Comparison of ENCODE assay signal across 17 cellular contexts in genomic region chr1:213286235-213286634, GRCh38.
A peak's percentile ranks its signal among the peaks of the same experiment; 100 is the strongest.
DNase-seq lines count a peak whose midpoint lies in the region; ATAC-seq and TF ChIP-seq lines count a peak whose summit lies in the region.
"Had no signal": no experiment of that assay in that cellular context is flagged by ENCODE, and none has a peak within 500 bp of the region (broad histone marks: within the 10 kb centered on the region; RNA-seq: fewer than 3 reads in every experiment).

No MANE protein-coding gene starts in this region.

- intact Hi-C loops in ascending aorta (cut with DNase I): no loop called here

- CTCF ChIA-PET in SK-N-SH (lab: Yijun Ruan, JAX): interaction anchor here (1.6 kb wide), 1 partner anchor 12 kb away, joined by 3 read pairs; no protein-coding TSS in a partner anchor

- H3K36me3 ChIP-seq in SK-N-SH (replicated peaks in 1 of 2; ENCODE audit: control insufficient read depth in 1 of 2, insufficient read depth in 2 of 2, low read length in 1 of 2) (no peaks in the 10 kb centered on the region), ascending aorta (no peaks in the 10 kb centered on the region)
- H3K36me3 ChIP-seq: esophagus squamous epithelium, left lung, suprapubic skin had no signal

- H3K27ac ChIP-seq in SK-N-SH (ENCODE audit: low read depth in 2 of 2, low read length in 1 of 2) (no peak overlapping the region), ascending aorta (no peak overlapping the region)
- H3K27ac ChIP-seq: esophagus squamous epithelium, left lung, suprapubic skin had no signal

- no peak overlapping the region for H2AFZ ChIP-seq in SK-N-SH (ENCODE audit: low read depth)

- POLR2A ChIA-PET in SK-N-SH (lab: Yijun Ruan, JAX): no interaction called here

- H3K4me3 ChIP-seq in SK-N-SH (ENCODE audit: low read depth in 2 of 2, low read length in 1 of 2) (no peak overlapping the region), choroid plexus epithelial cell (ENCODE audit: low read depth, low read length) (no peak overlapping the region), retinal pigment epithelial cell (ENCODE audit: low read length) (no peak overlapping the region), ascending aorta (no peak overlapping the region)
- H3K4me3 ChIP-seq: esophagus squamous epithelium, left lung, suprapubic skin had no signal

- H3K9me3 ChIP-seq in SK-N-SH (no peaks in the 10 kb centered on the region), ascending aorta (peaks cover 3 to 25% of the 10 kb centered on the region in 2 donors)
- H3K9me3 ChIP-seq: esophagus squamous epithelium had no signal

- H3F3A ChIP-seq in SK-N-SH (replicated peaks; ENCODE audit: insufficient read depth): peaks cover 9% of the 10 kb centered on the region

- 0 out of 2 replicates have a peak, but pooled peaks have one; percentile 13 for TF ChIP-seq RAD21 in SK-N-SH (IDR thresholded peaks at IDR 0.05; ENCODE audit: low read length)

- H3K79me2 ChIP-seq in SK-N-SH (ENCODE audit: insufficient read depth): no peaks in the 10 kb centered on the region

- no peaks in the 10 kb centered on the region for H3K9me2 ChIP-seq in SK-N-SH

- no peak overlapping the region for H3K9ac ChIP-seq in SK-N-SH

- DNase-seq in SK-N-SH (no peak), NAMALWA (ENCODE audit: low spot score) (peak; percentile 11), choroid plexus epithelial cell (ENCODE audit: low read depth) (no peak), retinal pigment epithelial cell (ENCODE audit: low read depth) (no peak), ascending aorta (ENCODE audit: low spot score in 2 of 2) (no peak), NOMO-1 treated with DMSO at 0.1 percent for 48 hours (lab: John Stamatoyannopoulos, UW; ENCODE audit: unreplicated experiment) (no peak), NCI-H2227 treated with DMSO at 0.1 percent for 48 hours (lab: John Stamatoyannopoulos, UW) (no peak)
- DNase-seq: activated CD8-positive, alpha-beta memory T cell treated with anti-CD3 and anti-CD28 coated beads for 24 hours; activated effector memory CD4-positive, alpha-beta T cell treated with Interleukin-2 at 50 U/mL for 16 hours; amygdala; esophagus squamous epithelium; left lung; NCI-H1694; NCI-H446 treated with DMSO at 0.1 percent for 48 hours had no signal

- no peak for ATAC-seq in SK-N-SH treated with all-trans-retinoic acid at 6 μM for 48 hours
- ATAC-seq: left lung, WTC11 had no signal

- H3K4me2 ChIP-seq in SK-N-SH: no peak overlapping the region

- TF ChIP-seq EP300 in SK-N-SH (IDR thresholded peaks at IDR 0.05; ENCODE audit: borderline replicate concordance in 1 of 2, low read depth in 1 of 2, low read length in 1 of 2): no peak

- H3K27me3 ChIP-seq in SK-N-SH (ENCODE audit: insufficient read depth): no peaks in the 10 kb centered on the region
- no peaks in the 10 kb centered on the region for H3K27me3 ChIP-seq in ascending aorta
- H3K27me3 ChIP-seq: esophagus squamous epithelium, left lung, suprapubic skin had no signal

- peaks cover 0 to 7% of the 10 kb centered on the region in 2 experiments; a peak in 1 of 4 replicates for H3K4me1 ChIP-seq in SK-N-SH (ENCODE audit: control insufficient read depth in 1 of 2, insufficient read depth in 2 of 2, low read depth in 1 of 2, low read length in 1 of 2)
- no peaks in the 10 kb centered on the region for H3K4me1 ChIP-seq in ascending aorta
- H3K4me1 ChIP-seq: esophagus squamous epithelium, left lung, suprapubic skin had no signal

- H4K20me1 ChIP-seq in SK-N-SH (ENCODE audit: insufficient read depth): no peaks in the 10 kb centered on the region

- TF ChIP-seq CTCF in SK-N-SH (IDR thresholded peaks at IDR 0.05) (peak; percentile 46), choroid plexus epithelial cell (conservative IDR thresholded peaks at IDR 0.05; ENCODE audit: low read depth, low read length) (peak; percentile 44), retinal pigment epithelial cell (conservative IDR thresholded peaks at IDR 0.05; ENCODE audit: low read depth, low read length) (peak; percentile 35), ascending aorta (IDR thresholded peaks at IDR 0.05) (no peak)

- 77% methylated on average over 1 of the region's 1 CpG for WGBS in SK-N-SH (ENCODE audit: low lambda C conversion rate)

TF ChIP-seq in SK-N-SH, 30 proteins besides CTCF, POLR2A, EP300 and RAD21 (continues in another document):
- no peak for TF ChIP-seq ELF1 (IDR thresholded peaks at IDR 0.05)
- TF ChIP-seq, protein P1, sequence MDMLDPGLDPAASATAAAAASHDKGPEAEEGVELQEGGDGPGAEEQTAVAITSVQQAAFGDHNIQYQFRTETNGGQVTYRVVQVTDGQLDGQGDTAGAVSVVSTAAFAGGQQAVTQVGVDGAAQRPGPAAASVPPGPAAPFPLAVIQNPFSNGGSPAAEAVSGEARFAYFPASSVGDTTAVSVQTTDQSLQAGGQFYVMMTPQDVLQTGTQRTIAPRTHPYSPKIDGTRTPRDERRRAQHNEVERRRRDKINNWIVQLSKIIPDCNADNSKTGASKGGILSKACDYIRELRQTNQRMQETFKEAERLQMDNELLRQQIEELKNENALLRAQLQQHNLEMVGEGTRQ (IDR thresholded peaks at IDR 0.05; ENCODE audit: borderline replicate concordance, low read depth, low read length): no peak
- no peak for TF ChIP-seq SMC3 (IDR thresholded peaks at IDR 0.05; ENCODE audit: low read depth, low read length)
- TF ChIP-seq POLR2AphosphoS5 (IDR thresholded peaks at IDR 0.05; ENCODE audit: low read depth, low read length): no peak
- TF ChIP-seq SIN3A (IDR thresholded peaks at IDR 0.05; ENCODE audit: borderline replicate concordance, low read depth, low read length): no peak
- TF ChIP-seq MXI1 (IDR thresholded peaks at IDR 0.05; ENCODE audit: low read depth, low read length): no peak
- TF ChIP-seq MEF2A (IDR thresholded peaks at IDR 0.05; ENCODE audit: borderline replicate concordance, low read depth): no peak
- no peak for TF ChIP-seq GATA2 (CRISPR knock-in tag; IDR thresholded peaks at IDR 0.05)
- no peak for TF ChIP-seq NRF1 (IDR thresholded peaks at IDR 0.05; ENCODE audit: low read depth, low read length)
- TF ChIP-seq FOXJ3 (CRISPR knock-in tag; IDR thresholded peaks at IDR 0.05): no peak
- no peak for TF ChIP-seq RXRA (IDR thresholded peaks at IDR 0.05; ENCODE audit: borderline replicate concordance, low read depth)
- TF ChIP-seq TCF12 (IDR thresholded peaks at IDR 0.05): no peak
- TF ChIP-seq YY1 (IDR thresholded peaks at IDR 0.05; ENCODE audit: low read depth): no peak
- TF ChIP-seq JUND (IDR thresholded peaks at IDR 0.05): no peak
- TF ChIP-seq MAX (IDR thresholded peaks at IDR 0.05; ENCODE audit: low read depth): no peak

TF ChIP-seq in SK-N-SH treated with all-trans-retinoic acid at 6 μM for 48 hours, 23 proteins besides CTCF, POLR2A, EP300 and RAD21:
- TF ChIP-seq TOX (CRISPR knock-in tag; IDR thresholded peaks at IDR 0.05; ENCODE audit: borderline replicate concordance): no peak

Comparison
In these comparisons a context has a peak if more than half of its experiments do, and no peak if none do; other contexts are left out.
1. CTCF ChIP-seq: peak in SK-N-SH (single experiment), choroid plexus epithelial cell (single experiment) and retinal pigment epithelial cell (single experiment); none in ascending aorta (0 of 3).